32 cellular contexts compared by ENCODE assay signal in genomic region chr22:36797334-36797733, GRCh38. TPM values are rescaled to one million over a fixed set of nuclear protein-coding genes. Genes with fewer than 3 reads are reported as not detected.
"Had no signal": no experiment of that assay in that cellular context is flagged by ENCODE, and none has a peak within 500 bp of the region (broad histone marks: within the 10 kb centered on the region; RNA-seq: fewer than 3 reads in every experiment).

No MANE protein-coding gene starts in this region.

- H3K27ac ChIP-seq: breast epithelium, neutrophil, sigmoid colon, vagina, WERI-Rb-1 had no signal

- H3K27me3 ChIP-seq: breast epithelium, vagina had no signal

- FAIRE-seq: keratinocyte, small intestine had no signal

- H3K4me3 ChIP-seq: breast epithelium, sigmoid colon, vagina had no signal

- DNase-seq: activated CD4-positive, alpha-beta memory T cell treated with anti-CD3 and anti-CD28 coated beads, Interleukin-2, amount 10 ng/mL, durations not matched to agents 7 days and 5 days; activated CD4-positive, alpha-beta T cell treated with anti-CD3 and anti-CD28 coated beads, Interleukin-2, amount 10 ng/mL, durations not matched to agents 7 days and 5 days; activated CD4-positive, CD25-positive, alpha-beta regulatory T cell treated with anti-CD3 and anti-CD28 coated beads, Interleukin-2, amount 50 U/mL, for 72 hours; activated CD8-positive, alpha-beta memory T cell treated with anti-CD3 and anti-CD28 coated beads, Interleukin-2, amount 50 U/mL, for 48 hours; activated gamma-delta T cell; activated naive CD8-positive, alpha-beta T cell treated with anti-CD3 and anti-CD28 coated beads, Interleukin-2, amount 50 U/mL, for 24 hours; activated T-cell treated with anti-CD3 and anti-CD28 coated beads, Interleukin-2, amount 50 U/mL, for 24 hours; amygdala; central memory CD4-positive, alpha-beta T cell; foreskin fibroblast; head of caudate nucleus; hippocampal formation; left colon; midbrain; naive thymus-derived CD4-positive, alpha-beta T cell; sigmoid colon; small intestine; stimulated activated CD4-positive, alpha-beta T cell treated with anti-CD3 and anti-CD28 coated beads, Interleukin-4, amount 100 ng/mL, for 24 hours; stimulated activated naive CD8-positive, alpha-beta T cell treated with anti-CD3 and anti-CD28 coated beads, Interleukin-15, amount 100 ng/mL, for 72 hours; substantia nigra; T1000; WERI-Rb-1 had no signal

- H3K36me3 ChIP-seq: breast epithelium, neutrophil, sigmoid colon, vagina, WERI-Rb-1 had no signal

- H3K9me3 ChIP-seq: breast epithelium, neutrophil, sigmoid colon, vagina had no signal

- ATAC-seq: activated naive CD8-positive, alpha-beta T cell treated with anti-CD3 and anti-CD28 coated beads, Interleukin-2, amount 50 U/mL, for 24 hours; left colon; naive thymus-derived CD4-positive, alpha-beta T cell; stimulated activated effector memory CD8-positive, alpha-beta T cell treated with anti-CD3 and anti-CD28 coated beads, Interleukin-12 subunit alpha, Interleukin-12 subunit beta, amount 100 ng/mL, for 72 hours; stimulated activated naive CD8-positive, alpha-beta T cell treated with anti-CD3 and anti-CD28 coated beads, Interleukin-15, amount 100 ng/mL, for 72 hours had no signal

- H3K4me1 ChIP-seq: breast epithelium, sigmoid colon, vagina had no signal

RNA-seq across cellular contexts. Expression of gene PVALB, which starts 19.5 kb away (rescaled TPM):
- total RNA-seq: activated CD4-positive, alpha-beta memory T cell treated with anti-CD3 and anti-CD28 coated beads, Interleukin-2, amount 10 ng/mL, durations not matched to agents 7 days and 5 days; activated CD4-positive, alpha-beta T cell treated with anti-CD3 and anti-CD28 coated beads, Interleukin-2, amount 10 ng/mL, durations not matched to agents 7 days and 5 days; endodermal cell; esophagus mucosa; left colon; lower leg skin; naive thymus-derived CD4-positive, alpha-beta T cell; osteocyte; progenitor cell of endocrine pancreas; sigmoid colon; vagina had no signal
- polyA plus RNA-seq: keratinocyte; naive thymus-derived CD4-positive, alpha-beta T cell; sigmoid colon; small intestine had no signal
